Comparison of ENCODE assay signal across 19 cellular contexts in the genomic region with DNA sequence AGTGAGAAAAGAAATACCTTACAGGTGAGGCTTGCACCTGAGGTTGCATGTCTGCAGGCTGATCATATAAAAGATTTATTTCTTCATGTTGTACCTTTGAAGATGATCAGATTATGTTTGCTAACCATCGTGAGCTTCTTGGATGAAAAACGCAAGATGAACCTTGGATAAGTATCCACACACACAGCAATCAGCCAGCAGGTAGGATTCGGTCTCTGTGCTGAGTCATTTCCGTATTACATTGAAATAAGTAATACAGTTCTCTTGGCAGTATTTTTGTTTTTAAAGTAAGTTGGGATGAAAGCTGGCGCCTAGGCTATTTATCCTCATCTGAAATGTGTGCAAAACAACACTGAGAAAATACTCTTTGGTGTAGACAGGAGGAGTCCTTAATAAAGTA.
A peak's percentile ranks its signal among the peaks of the same experiment; 100 is the strongest.
DNase-seq lines count a peak whose midpoint lies in the region; FAIRE-seq and TF ChIP-seq lines count a peak whose summit lies in the region.
"Had no signal": no experiment of that assay in that cellular context is flagged by ENCODE, and none has a peak within 500 bp of the region (broad histone marks: within the 10 kb centered on the region; RNA-seq: fewer than 3 reads in every experiment).

No MANE protein-coding gene starts in this region.

- FAIRE-seq in astrocyte (lab: Jason Lieb, UNC) = no peak
- FAIRE-seq in endothelial cell of umbilical vein (lab: Jason Lieb, UNC) = no peak
- FAIRE-seq: GM18507, H54 had no signal

- H3K4me1 ChIP-seq in astrocyte (ENCODE audit: insufficient read depth, low read length) (no peaks in the 10 kb centered on the region), endothelial cell of umbilical vein (ENCODE audit: control insufficient read depth, extremely low read depth, insufficient read depth, low read length) (no peaks in the 10 kb centered on the region), GM23248 (ENCODE audit: insufficient read depth) (no peaks in the 10 kb centered on the region)
- H3K4me1 ChIP-seq: Peyer's patch, SJSA1 had no signal

- H2AFZ ChIP-seq in astrocyte (ENCODE audit: low read depth, low read length) (no peak overlapping the region), endothelial cell of umbilical vein (ENCODE audit: low read depth, low read length) (no peak overlapping the region), GM23248 (no peak overlapping the region)

- in situ Hi-C loops in GM23248 (cut with MboI) = no loop called here

- H3K27me3 ChIP-seq in astrocyte (ENCODE audit: insufficient read depth, low read length) (no peaks in the 10 kb centered on the region), endothelial cell of umbilical vein (ENCODE audit: control insufficient read depth in 2 of 2, insufficient read depth in 2 of 2, low read length in 2 of 2) (peaks cover under 1 to 4% of the 10 kb centered on the region in 2 experiments), GM23248 (replicated peaks; ENCODE audit: insufficient read depth) (no peaks in the 10 kb centered on the region; the same call in 1 of the 2 replicates)
- H3K27me3 ChIP-seq: Peyer's patch had no signal

- POLR2A ChIA-PET in endothelial cell of umbilical vein (lab: Charles Lee) = no interaction called here

- no peaks in the 10 kb centered on the region for H3K9me3 ChIP-seq in astrocyte (ENCODE audit: insufficient read depth, low read depth, low read length)
- H3K9me3 ChIP-seq in endothelial cell of umbilical vein (replicated peaks; ENCODE audit: control insufficient read depth, insufficient read depth, low read length) = no peaks in the 10 kb centered on the region
- no peaks in the 10 kb centered on the region for H3K9me3 ChIP-seq in GM23248 (ENCODE audit: low read depth)
- H3K9me3 ChIP-seq: Peyer's patch, SJSA1 had no signal

- H3K4me2 ChIP-seq in astrocyte (ENCODE audit: low read length) (no peak overlapping the region), endothelial cell of umbilical vein (ENCODE audit: insufficient read depth, low read length) (no peak overlapping the region), GM23248 (ENCODE audit: unreplicated experiment) (no peak overlapping the region)

- H3K9ac ChIP-seq in astrocyte (ENCODE audit: low read length) = no peak overlapping the region
- H3K9ac ChIP-seq in endothelial cell of umbilical vein (replicated peaks; ENCODE audit: extremely low read depth, insufficient read depth, low read length) = no peak overlapping the region
- H3K9ac ChIP-seq in GM23248 = no peak overlapping the region

- H3K79me2 ChIP-seq in astrocyte (ENCODE audit: insufficient read depth, low read length) = no peaks in the 10 kb centered on the region
- H3K79me2 ChIP-seq in endothelial cell of umbilical vein (ENCODE audit: control insufficient read depth, insufficient read depth, low read length) = no peaks in the 10 kb centered on the region
- H3K79me2 ChIP-seq in GM23248 (ENCODE audit: insufficient read depth) = no peaks in the 10 kb centered on the region

- dilution Hi-C loops in endothelial cell of umbilical vein (cut with MboI; ENCODE audit: extremely low pct_ligation_motif_present, low sequenced_read_pairs) = no loop called here

- no peak for TF ChIP-seq POLR2A in endothelial cell of umbilical vein (IDR thresholded peaks at IDR 0.05; ENCODE audit: low read depth, low read length)

- H3K36me3 ChIP-seq in astrocyte (ENCODE audit: insufficient read depth, low read length) (no peaks in the 10 kb centered on the region), endothelial cell of umbilical vein (ENCODE audit: control insufficient read depth in 2 of 2, extremely low read depth in 1 of 2, insufficient read depth in 2 of 2, low read length in 2 of 2) (no peaks in the 10 kb centered on the region), GM23248 (ENCODE audit: low read depth) (no peaks in the 10 kb centered on the region)
- H3K36me3 ChIP-seq: Peyer's patch, SJSA1 had no signal

- no peaks in the 10 kb centered on the region for H3K36me3 Mint-ChIP-seq in astrocyte (ENCODE audit: low read depth, unreplicated experiment)
- H3K36me3 Mint-ChIP-seq: CD8-positive, alpha-beta T cell had no signal

- no peaks in the 10 kb centered on the region for H3K9me1 ChIP-seq in endothelial cell of umbilical vein (replicated peaks; ENCODE audit: control insufficient read depth, extremely low read depth, insufficient read depth, low read length)

- 71 to 77% methylated on average over 5 of the region's 5 CpGs for WGBS in GM23248 (ENCODE audit: low coverage in 1 of 2, low lambda C conversion rate in 2 of 2, missing lambda C conversion rate in 2 of 2), 2 experiments

- no peak for TF ChIP-seq CTCF in astrocyte (IDR thresholded peaks at IDR 0.05; ENCODE audit: insufficient read depth, low read depth, low read length)
- TF ChIP-seq CTCF in endothelial cell of umbilical vein (IDR thresholded peaks at IDR 0.05; ENCODE audit: extremely low read depth in 1 of 2, insufficient read depth in 1 of 2, low read depth in 1 of 2, low read length in 2 of 2) = no peak

- intact Hi-C loops in endothelial cell of umbilical vein (cut with micrococcal nuclease) = no loop called here

- peaks cover 3% of the 10 kb centered on the region for H3K9me3 Mint-ChIP-seq in astrocyte (ENCODE audit: unreplicated experiment)
- H3K9me3 Mint-ChIP-seq: CD8-positive, alpha-beta T cell had no signal

- no peaks in the 10 kb centered on the region for H3F3A ChIP-seq in GM23248 (ENCODE audit: insufficient read depth)

- no peak overlapping the region for H3K27ac ChIP-seq in astrocyte (ENCODE audit: low read depth, low read length)
- H3K27ac ChIP-seq in endothelial cell of umbilical vein (ENCODE audit: insufficient read depth, low read depth, low read length) = no peak overlapping the region
- H3K27ac ChIP-seq in GM23248 = no peak overlapping the region
- H3K27ac ChIP-seq: Peyer's patch, SJSA1 had no signal

- CTCF ChIA-PET in endothelial cell of umbilical vein (lab: Charles Lee) = interaction anchor here (1.1 to 1.4 kb wide), 3 partner anchors 9 to 32 kb away, joined by 3 to 5 read pairs (median 3); no protein-coding TSS in a partner anchor

- no peak overlapping the region for H3K4me3 Mint-ChIP-seq in astrocyte (ENCODE audit: unreplicated experiment)
- H3K4me3 Mint-ChIP-seq: CD8-positive, alpha-beta T cell had no signal

- peaks cover 13% of the 10 kb centered on the region for H3K27me3 Mint-ChIP-seq in astrocyte (ENCODE audit: low read depth, unreplicated experiment)

- DNase-seq in HT1080 (ENCODE audit: low read depth) = peak; percentile 63
- DNase-seq in astrocyte (ENCODE audit: low read depth) = peak; percentile 25
- DNase-seq in endothelial cell of umbilical vein (ENCODE audit: low read depth, low spot score) = peak; percentile 8
- DNase-seq in renal cortical epithelial cell (ENCODE audit: low read depth) = peak; percentile 11
- DNase-seq in DMS153 (lab: John Stamatoyannopoulos, UW) = no peak
- no peak for DNase-seq in stimulated activated CD4-positive, alpha-beta T cell treated with anti-CD3 and anti-CD28 coated beads, Interleukin-15, amount 100 ng/mL, for 24 hours
- DNase-seq in GM23248 = no peak
- DNase-seq: AML-193; C1 segment of cervical spinal cord; CD8-positive, alpha-beta T cell; GDM1; NCI-H1105; NCI-H2029 treated with DMSO at 0.1 percent for 48 hours; NCI-H2171 treated with DMSO at 0.1 percent for 48 hours; NCI-H524 treated with DMSO at 0.1 percent for 48 hours; Peyer's patch had no signal

- H3K4me1 Mint-ChIP-seq in astrocyte (ENCODE audit: low read depth, unreplicated experiment) = no peaks in the 10 kb centered on the region

- H3K9me2 ChIP-seq in GM23248 (ENCODE audit: insufficient read depth) = no peaks in the 10 kb centered on the region

- H3K4me3 ChIP-seq in astrocyte (ENCODE audit: insufficient read depth, low read depth, low read length) (no peak overlapping the region), endothelial cell of umbilical vein (replicated peaks in 1 of 3; ENCODE audit: insufficient read depth in 1 of 3, low read depth in 1 of 3, low read length in 3 of 3) (no peak overlapping the region), GM23248 (no peak overlapping the region)
- H3K4me3 ChIP-seq: Peyer's patch, SJSA1 had no signal

- H3K27ac Mint-ChIP-seq in astrocyte (ENCODE audit: unreplicated experiment) = no peak overlapping the region
- H3K27ac Mint-ChIP-seq: CD8-positive, alpha-beta T cell had no signal

- BruUV-seq in endothelial cell of umbilical vein (replicated peaks; lab: Mats Ljungman, UMichigan) = no TSS peak

- H4K20me1 ChIP-seq in astrocyte (ENCODE audit: insufficient read depth, low read length) (no peaks in the 10 kb centered on the region), endothelial cell of umbilical vein (replicated peaks; ENCODE audit: control insufficient read depth, extremely low read depth, insufficient read depth, low read length) (no peaks in the 10 kb centered on the region), GM23248 (ENCODE audit: insufficient read depth) (no peaks in the 10 kb centered on the region)

TF ChIP-seq in endothelial cell of umbilical vein, 7 proteins besides CTCF, POLR2A, EP300 and RAD21:
- TF ChIP-seq MYC (IDR thresholded peaks at IDR 0.05; ENCODE audit: low read depth, low read length) (no peak), POLR2AphosphoS5 (IDR thresholded peaks at IDR 0.05; ENCODE audit: insufficient read depth, low read depth, low read length) (no peak), FOS (IDR thresholded peaks at IDR 0.05; ENCODE audit: borderline replicate concordance, insufficient read depth, low read length) (no peak), JUN (IDR thresholded peaks at IDR 0.05; ENCODE audit: borderline replicate concordance, insufficient read depth, insufficient read length, low read depth) (no peak), GATA2 (IDR thresholded peaks at IDR 0.05; ENCODE audit: insufficient read depth, insufficient read length, low read depth, low read length) (no peak), EZH2 (IDR thresholded peaks at IDR 0.05; ENCODE audit: borderline replicate concordance, low read depth, low read length, severe bottlenecking) (no peak)
- TF ChIP-seq, protein P1, sequence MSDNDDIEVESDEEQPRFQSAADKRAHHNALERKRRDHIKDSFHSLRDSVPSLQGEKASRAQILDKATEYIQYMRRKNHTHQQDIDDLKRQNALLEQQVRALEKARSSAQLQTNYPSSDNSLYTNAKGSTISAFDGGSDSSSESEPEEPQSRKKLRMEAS (IDR thresholded peaks at IDR 0.05; ENCODE audit: insufficient read depth, insufficient read length) = no peak

Comparison
In these comparisons a context has a peak if more than half of its experiments do, and no peak if none do; other contexts are left out.
1. DNase-seq: peak in HT1080 (single experiment), astrocyte (single experiment), endothelial cell of umbilical vein (single experiment) and renal cortical epithelial cell (single experiment); none in DMS153 (single experiment), stimulated activated CD4-positive, alpha-beta T cell treated with anti-CD3 and anti-CD28 coated beads, Interleukin-15, amount 100 ng/mL, for 24 hours (single experiment) and GM23248 (single experiment).